In genomic region chr7:50838675-50839377, GRCh38 we compare ENCODE assay signal across 14 cellular contexts. TPM values are rescaled to one million over a fixed set of nuclear protein-coding genes. Genes with fewer than 3 reads are reported as not detected.
DNase-seq lines count a peak whose midpoint lies in the region; ATAC-seq, FAIRE-seq and TF ChIP-seq lines count a peak whose summit lies in the region.
"Had no signal": no experiment of that assay in that cellular context is flagged by ENCODE, and none has a peak within 500 bp of the region (broad histone marks: within the 10 kb centered on the region; RNA-seq: fewer than 3 reads in every experiment).

No MANE protein-coding gene starts in this region.

- POLR2A ChIA-PET in A549 (lab: Yijun Ruan, JAX): interaction anchor here (1.2 kb wide), 1 partner anchor 17 kb away, joined by 3 read pairs; no protein-coding TSS in a partner anchor

- H3K4me3 Mint-ChIP-seq in chondrocyte (ENCODE audit: unreplicated experiment): no peak overlapping the region
- H3K4me3 Mint-ChIP-seq: activated naive CD8-positive, alpha-beta T cell treated with anti-CD3 and anti-CD28 coated beads, Interleukin-2, amount 10 ng/mL, durations not matched to agents 7 days and 5 days; neural progenitor cell had no signal

- H3K9me3 Mint-ChIP-seq in chondrocyte (ENCODE audit: low read depth): peaks cover 5% of the 10 kb centered on the region
- H3K9me3 Mint-ChIP-seq: activated naive CD8-positive, alpha-beta T cell treated with anti-CD3 and anti-CD28 coated beads, Interleukin-2, amount 10 ng/mL, durations not matched to agents 7 days and 5 days; neural progenitor cell had no signal

- peak overlapping the region; percentile 82 for H3K27ac Mint-ChIP-seq in chondrocyte (ENCODE audit: unreplicated experiment)
- H3K27ac Mint-ChIP-seq: activated naive CD8-positive, alpha-beta T cell treated with anti-CD3 and anti-CD28 coated beads, Interleukin-2, amount 10 ng/mL, durations not matched to agents 7 days and 5 days; neural progenitor cell had no signal

- no peak overlapping the region for H3K9ac ChIP-seq in colonic mucosa (ENCODE audit: low read depth in 2 of 2, low read length in 2 of 2)
- H3K9ac ChIP-seq: neural progenitor cell had no signal

- peaks cover 4% of the 10 kb centered on the region for H3K27me3 ChIP-seq in transverse colon
- H3K27me3 ChIP-seq in colonic mucosa: no peaks in the 10 kb centered on the region
- H3K27me3 ChIP-seq: neural progenitor cell had no signal

- intact Hi-C loops in transverse colon (cut with DNase I; ENCODE audit: low total_unique reads) (no loop called here), colonic mucosa (cut with DNase I) (no loop called here)

- peak; percentile 73 to 81 for ATAC-seq in A549

- DNase-seq in A549 (ENCODE audit: low read depth in 1 of 2, low spot score in 1 of 2): peak in 1 of 2 experiments; percentile 79
- peak; percentile 39 for DNase-seq in HPDE6-E6E7 (ENCODE audit: extremely low spot score)
- no peak for DNase-seq in chondrocyte (ENCODE audit: low spot score)
- DNase-seq in islet precursor cell: peak; percentile 35
- DNase-seq in NCI-H82 treated with DMSO at 0.1 percent for 48 hours (lab: John Stamatoyannopoulos, UW; ENCODE audit: unreplicated experiment): no peak
- no peak for DNase-seq in transverse colon
- DNase-seq in NCI-H2029 (lab: John Stamatoyannopoulos, UW): no peak
- no peak for DNase-seq in colonic mucosa
- DNase-seq: activated naive CD8-positive, alpha-beta T cell treated with anti-CD3 and anti-CD28 coated beads, Interleukin-2, amount 10 ng/mL, durations not matched to agents 7 days and 5 days; AML-193; kidney glomerular epithelial cell; NCI-H1417; stimulated activated naive CD4-positive, alpha-beta T cell treated with Interleukin-2 at 50 U/mL for 16 hours had no signal

- peak; percentile 49 for FAIRE-seq in A549 (lab: Jason Lieb, UNC)

- H3K27me3 Mint-ChIP-seq in chondrocyte (ENCODE audit: low read depth): no peaks in the 10 kb centered on the region

- H3K4me2 ChIP-seq in A549: peak overlapping the region; percentile 38
- H3K4me2 ChIP-seq: neural progenitor cell had no signal

- no peak for TF ChIP-seq CTCF in A549 (IDR thresholded peaks at IDR 0.05)
- no peak for TF ChIP-seq CTCF in chondrocyte (IDR thresholded peaks at IDR 0.05)
- TF ChIP-seq CTCF in transverse colon (IDR thresholded peaks at IDR 0.05): no peak
- TF ChIP-seq CTCF in colonic mucosa (IDR thresholded peaks at IDR 0.05): no peak

- TF ChIP-seq POLR2A in A549 (IDR thresholded peaks at IDR 0.05; ENCODE audit: low read length): no peak
- no peak for TF ChIP-seq POLR2A in transverse colon (IDR thresholded peaks at IDR 0.05)

- in situ Hi-C loops in transverse colon (cut with MboI; ENCODE audit: low pct_ligation_motif_present in 1 of 4, low pct_unique_long_range_greater_than_20kb in 1 of 4, low sequenced_read_pairs in 3 of 4): no loop called here

- peaks cover 46% of the 10 kb centered on the region for H3K4me1 ChIP-seq in A549
- H3K4me1 ChIP-seq in transverse colon: no peaks in the 10 kb centered on the region
- no peaks in the 10 kb centered on the region for H3K4me1 ChIP-seq in colonic mucosa
- H3K4me1 ChIP-seq: neural progenitor cell had no signal

- H3K9me3 ChIP-seq in A549 (no peaks in the 10 kb centered on the region), transverse colon (no peaks in the 10 kb centered on the region), colonic mucosa (no peaks in the 10 kb centered on the region)

- no peaks in the 10 kb centered on the region for H3K36me3 ChIP-seq in transverse colon
- H3K36me3 ChIP-seq in colonic mucosa: no peaks in the 10 kb centered on the region
- H3K36me3 ChIP-seq: neural progenitor cell had no signal

- no peaks in the 10 kb centered on the region for H3K36me3 Mint-ChIP-seq in chondrocyte (ENCODE audit: low read depth)
- H3K36me3 Mint-ChIP-seq: neural progenitor cell had no signal

- CTCF ChIA-PET in A549 (lab: Yijun Ruan, JAX): interaction anchor here (1.0 to 2.6 kb wide), 9 partner anchors 9 to 371 kb away, joined by 3 to 14 read pairs (median 7); no protein-coding TSS in a partner anchor

- TF ChIP-seq RAD21 in A549 (conservative IDR thresholded peaks at IDR 0.05 in 1 of 2, IDR thresholded peaks at IDR 0.05 in 1 of 2): peak in 1 of 2 experiments; percentile 25; a peak in 1 of 5 replicates

- H3K27ac ChIP-seq in A549: peak overlapping the region; percentile 73 to 85
- H3K27ac ChIP-seq in transverse colon: no peak overlapping the region
- no peak overlapping the region for H3K27ac ChIP-seq in colonic mucosa
- H3K27ac ChIP-seq: neural progenitor cell had no signal

- H3K4me3 ChIP-seq in A549 (no peak overlapping the region), transverse colon (no peak overlapping the region), colonic mucosa (no peak overlapping the region)
- H3K4me3 ChIP-seq: neural progenitor cell had no signal

- TF ChIP-seq EP300 in A549 (IDR thresholded peaks at IDR 0.05): peak; percentile 26 to 45; a peak in 2 of 5 replicates
- no peak for TF ChIP-seq EP300 in transverse colon (IDR thresholded peaks at IDR 0.05; ENCODE audit: low read depth)

- peaks cover 26% of the 10 kb centered on the region for H3K4me1 Mint-ChIP-seq in chondrocyte (ENCODE audit: low read depth)
- H3K4me1 Mint-ChIP-seq: activated naive CD8-positive, alpha-beta T cell treated with anti-CD3 and anti-CD28 coated beads, Interleukin-2, amount 10 ng/mL, durations not matched to agents 7 days and 5 days had no signal

- WGBS in A549 (ENCODE audit: missing lambda C conversion rate): 45% methylated on average over 10 of the region's 10 CpGs
- 71 to 72% methylated on average over 5 to 10 of the region's 10 CpGs for WGBS in transverse colon (ENCODE audit: low coverage in 1 of 2), 2 donors

TF ChIP-seq in A549, 52 proteins besides CTCF, POLR2A, EP300 and RAD21 (continues in another document):
- TF ChIP-seq MAZ (IDR thresholded peaks at IDR 0.05; ENCODE audit: borderline replicate concordance, low read depth, low read length) (no peak), KDM1A (IDR thresholded peaks at IDR 0.05; ENCODE audit: low read depth) (no peak), RARB (CRISPR knock-in tag; IDR thresholded peaks at IDR 0.05) (0 out of 2 replicates have a peak, but pooled peaks have one; percentile 69), HMGXB4 (CRISPR knock-in tag; IDR thresholded peaks at IDR 0.05; ENCODE audit: borderline replicate concordance) (no peak), GATA3 (IDR thresholded peaks at IDR 0.05; ENCODE audit: borderline replicate concordance) (peak; percentile 43; the same call in 1 of the 2 replicates), BCL3 (IDR thresholded peaks at IDR 0.05) (0 out of 3 replicates have a peak, but pooled peaks have one; percentile 27), CEBPB (IDR thresholded peaks at IDR 0.05) (peak in 1 of 2 experiments; percentile 47; a peak in 1 of 4 replicates), HOXB5 (CRISPR knock-in tag; IDR thresholded peaks at IDR 0.05) (no peak), KDM5A (IDR thresholded peaks at IDR 0.05) (no peak), HEYL (CRISPR knock-in tag; IDR thresholded peaks at IDR 0.05) (0 out of 2 replicates have a peak, but pooled peaks have one; percentile 15), BHLHE40 (IDR thresholded peaks at IDR 0.05; ENCODE audit: low read depth, low read length) (no peak), MYC (IDR thresholded peaks at IDR 0.05; ENCODE audit: borderline replicate concordance, low read length) (0 out of 2 replicates have a peak, but pooled peaks have one; percentile 28), ZSCAN20 (CRISPR knock-in tag; IDR thresholded peaks at IDR 0.05) (no peak)
- TF ChIP-seq, protein P1, sequence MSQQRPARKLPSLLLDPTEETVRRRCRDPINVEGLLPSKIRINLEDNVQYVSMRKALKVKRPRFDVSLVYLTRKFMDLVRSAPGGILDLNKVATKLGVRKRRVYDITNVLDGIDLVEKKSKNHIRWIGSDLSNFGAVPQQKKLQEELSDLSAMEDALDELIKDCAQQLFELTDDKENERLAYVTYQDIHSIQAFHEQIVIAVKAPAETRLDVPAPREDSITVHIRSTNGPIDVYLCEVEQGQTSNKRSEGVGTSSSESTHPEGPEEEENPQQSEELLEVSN (IDR thresholded peaks at IDR 0.05; ENCODE audit: borderline replicate concordance, low read depth): no peak
- TF ChIP-seq, protein P2, sequence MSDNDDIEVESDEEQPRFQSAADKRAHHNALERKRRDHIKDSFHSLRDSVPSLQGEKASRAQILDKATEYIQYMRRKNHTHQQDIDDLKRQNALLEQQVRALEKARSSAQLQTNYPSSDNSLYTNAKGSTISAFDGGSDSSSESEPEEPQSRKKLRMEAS (IDR thresholded peaks at IDR 0.05): 0 out of 2 replicates have a peak, but pooled peaks have one; percentile 22

RNA-seq across cellular contexts. Expression of gene GRB10, which starts 56.1 kb away (rescaled TPM):
- polyA plus RNA-seq in A549 (2011; rRNA removed): 23.2 and 42.3 TPM in 2 replicates
- polyA plus RNA-seq in A549 (2012; cell fraction: cytosol; rRNA removed): 10.1 and 12.7 TPM in 2 replicates
- polyA plus RNA-seq in A549 (2012; cell fraction: nucleus; rRNA removed): 19.9 and 33.8 TPM in 2 replicates
- 34.7 to 37.6 TPM (median 37.0 TPM) in 3 replicates for polyA plus RNA-seq in A549 (2017; fragmentation: RNase III; extraction: RNeasy Plus Mini Kit Qiagen cat#74134 plus additional on column Dnase treatment)
- 64.5 and 88.4 TPM in 2 replicates for polyA minus RNA-seq in A549 (2011; rRNA and poly(A)+ RNA removed)
- 31.4 to 73.7 TPM (median 69.9 TPM) in 3 replicates for total RNA-seq in chondrocyte
- total RNA-seq in transverse colon: 10 to 100 TPM in 3 of 4 donors, 1 to 10 TPM in 1; 8.8 to 55.7 (median 14.3) TPM
- 10 to 100 TPM; 10.3 to 15.1 TPM for total RNA-seq in colonic mucosa

Comparison
In these comparisons a context has a peak if more than half of its experiments do, and no peak if none do; other contexts are left out.
1. DNase-seq: peak in HPDE6-E6E7 (single experiment) and islet precursor cell (single experiment); none in chondrocyte (single experiment), NCI-H82 treated with DMSO at 0.1 percent for 48 hours (single experiment), transverse colon (single experiment), NCI-H2029 (single experiment) and colonic mucosa (single experiment).
2. H3K27ac ChIP-seq: peak in A549 (2 of 2); none in transverse colon (0 of 4) and colonic mucosa (single experiment).